In genomic region chr15:98609144-98609852, GRCh38 we compare ENCODE assay signal across 12 cellular contexts. TPM values are rescaled to one million over a fixed set of nuclear protein-coding genes. Genes with fewer than 3 reads are reported as not detected.
DNase-seq lines count a peak whose midpoint lies in the region; ATAC-seq lines count a peak whose summit lies in the region.
"Had no signal": no experiment of that assay in that cellular context is flagged by ENCODE, and none has a peak within 500 bp of the region (broad histone marks: within the 10 kb centered on the region; RNA-seq: fewer than 3 reads in every experiment).

No MANE protein-coding gene starts in this region.

- peaks cover 5% of the 10 kb centered on the region for H3K4me1 Mint-ChIP-seq in activated T-cell treated with anti-CD3 and anti-CD28 coated beads, Interleukin-2, amount 50 U/mL, for 4 hours (ENCODE audit: low read depth)
- H3K4me1 Mint-ChIP-seq: naive B cell had no signal

- H3K9me3 Mint-ChIP-seq in activated T-cell treated with anti-CD3 and anti-CD28 coated beads, Interleukin-2, amount 50 U/mL, for 4 hours: no peaks in the 10 kb centered on the region
- H3K9me3 Mint-ChIP-seq: naive B cell had no signal

- no peaks in the 10 kb centered on the region for H3K27me3 Mint-ChIP-seq in activated T-cell treated with anti-CD3 and anti-CD28 coated beads, Interleukin-2, amount 50 U/mL, for 4 hours (ENCODE audit: low read depth)

- no peak for ATAC-seq in activated T-cell treated with anti-CD3 and anti-CD28 coated beads, Interleukin-2, amount 50 U/mL, for 4 hours
- ATAC-seq in HG02798 (IDR thresholded peaks at IDR 0.05; ENCODE audit: poor library complexity, unreplicated experiment): no peak
- ATAC-seq: GM12878 had no signal

- H3K36me3 Mint-ChIP-seq in activated T-cell treated with anti-CD3 and anti-CD28 coated beads, Interleukin-2, amount 50 U/mL, for 4 hours (ENCODE audit: insufficient read depth): no peaks in the 10 kb centered on the region
- H3K36me3 Mint-ChIP-seq: naive B cell had no signal

- H3K4me3 Mint-ChIP-seq in activated T-cell treated with anti-CD3 and anti-CD28 coated beads, Interleukin-2, amount 50 U/mL, for 4 hours: no peak overlapping the region
- H3K4me3 Mint-ChIP-seq: naive B cell had no signal

- DNase-seq in AG08396 (ENCODE audit: low spot score): peak; percentile 55
- peak; percentile 19 for DNase-seq in HK-2 (ENCODE audit: unreplicated experiment)
- peak; percentile 45 for DNase-seq in amniotic epithelial cell (ENCODE audit: low read depth)
- DNase-seq in islet precursor cell: peak; percentile 96
- no peak for DNase-seq in activated T-cell treated with anti-CD3 and anti-CD28 coated beads, Interleukin-2, amount 50 U/mL, for 4 hours
- DNase-seq in amygdala (lab: John Stamatoyannopoulos, UW): no peak
- DNase-seq in epidermal melanocyte (ENCODE audit: insufficient read length, low spot score): no peak
- DNase-seq: aorta, C1 segment of cervical spinal cord, naive B cell had no signal

RNA-seq across cellular contexts. Expression of gene IGF1R, which starts 39.0 kb away (rescaled TPM):
- 10 to 100 TPM; 16.7 to 28.6 (median 25.1) TPM for total RNA-seq in activated T-cell treated with anti-CD3 and anti-CD28 coated beads, Interleukin-2, amount 50 U/mL, for 4 hours

Comparison
In these comparisons a context has a peak if more than half of its experiments do, and no peak if none do; other contexts are left out.
1. DNase-seq: peak in AG08396 (single experiment), HK-2 (single experiment), amniotic epithelial cell (single experiment) and islet precursor cell (single experiment); none in activated T-cell treated with anti-CD3 and anti-CD28 coated beads, Interleukin-2, amount 50 U/mL, for 4 hours (single experiment), amygdala (0 of 56) and epidermal melanocyte (single experiment).